14 cellular contexts compared by ENCODE assay signal in genomic region chr22:42905217-42905616, GRCh38. TPM values are rescaled to one million over a fixed set of nuclear protein-coding genes. Genes with fewer than 3 reads are reported as not detected.
DNase-seq lines count a peak whose midpoint lies in the region; ATAC-seq and TF ChIP-seq lines count a peak whose summit lies in the region.
"Had no signal": no experiment of that assay in that cellular context is flagged by ENCODE, and none has a peak within 500 bp of the region (broad histone marks: within the 10 kb centered on the region; RNA-seq: fewer than 3 reads in every experiment).

No MANE protein-coding gene starts in this region.

- H3K27me3 Mint-ChIP-seq in GM23338 (ENCODE audit: insufficient read depth, low read depth, poor library complexity): peaks cover 2% of the 10 kb centered on the region

- peaks cover 25% of the 10 kb centered on the region for H3K4me1 Mint-ChIP-seq in GM23338

- in situ Hi-C loops in gastrocnemius medialis (cut with MboI; ENCODE audit: low sequenced_read_pairs in 4 of 4): no loop called here

- DNase-seq in GM23338 (ENCODE audit: low spot score) (no peak), SHP77 treated with DMSO at 0.1 percent for 48 hours (lab: John Stamatoyannopoulos, UW) (peak; percentile 34), left ventricle myocardium inferior (peak; percentile 67), gastrocnemius medialis (no peak), GM19240 (ENCODE audit: insufficient read length, low spot score) (no peak), amniotic stem cell (lab: John Stamatoyannopoulos, UW) (no peak)
- DNase-seq: activated CD8-positive, alpha-beta T cell treated with anti-CD3 and anti-CD28 coated beads, Interleukin-2, amount 10 ng/mL, durations not matched to agents 7 days and 5 days; foreskin fibroblast; Karpas-422; NCI-H2171 had no signal

- intact Hi-C loops in left ventricle myocardium inferior (cut with micrococcal nuclease): no loop called here
- intact Hi-C loops in gastrocnemius medialis (cut with DNase I; ENCODE audit: low total_unique reads): loop anchor here (5.0 kb wide), 1 partner anchor 258 kb away; the partner anchor contains the start of gene CYB5R3

- no peaks in the 10 kb centered on the region for H3K4me1 ChIP-seq in GM23338 (ENCODE audit: insufficient read depth)
- H3K4me1 ChIP-seq in left ventricle myocardium inferior: peaks cover 98% of the 10 kb centered on the region
- peaks cover 85 to 93% of the 10 kb centered on the region in 2 donors for H3K4me1 ChIP-seq in gastrocnemius medialis

- H3F3A ChIP-seq in GM23338 (replicated peaks; ENCODE audit: low read depth): no peaks in the 10 kb centered on the region

- peaks cover 27% of the 10 kb centered on the region for H4K20me1 ChIP-seq in GM23338 (replicated peaks; ENCODE audit: insufficient read depth)

- H3K36me3 ChIP-seq in GM23338 (ENCODE audit: insufficient read depth): peaks cover 3% of the 10 kb centered on the region; the same call in 1 of the 2 replicates
- no peaks in the 10 kb centered on the region for H3K36me3 ChIP-seq in left ventricle myocardium inferior
- no peaks in the 10 kb centered on the region for H3K36me3 ChIP-seq in gastrocnemius medialis
- H3K36me3 ChIP-seq: BE2C had no signal

- ATAC-seq in GM23338 (no peak), gastrocnemius medialis (no peak), GM18520 (IDR thresholded peaks at IDR 0.05; ENCODE audit: unreplicated experiment) (no peak)
- ATAC-seq: activated CD8-positive, alpha-beta T cell treated with anti-CD3 and anti-CD28 coated beads, Interleukin-2, amount 10 ng/mL, durations not matched to agents 7 days and 5 days had no signal

- no peak overlapping the region for H3K27ac Mint-ChIP-seq in GM23338
- H3K27ac Mint-ChIP-seq: activated CD8-positive, alpha-beta T cell treated with anti-CD3 and anti-CD28 coated beads, Interleukin-2, amount 10 ng/mL, durations not matched to agents 7 days and 5 days; activated T-helper 2 cell treated with anti-CD3 and anti-CD28 coated beads, Interferon-gamma antibody, Interleukin-2, Interleukin-4, amounts not matched to agents 10 μg/mL and 5 μg/mL and 100 μg/mL, durations not matched to agents 14 hours and 24 hours and 36 hours had no signal

- H3K4me3 ChIP-seq in GM23338 (no peak overlapping the region), left ventricle myocardium inferior (no peak overlapping the region), gastrocnemius medialis (no peak overlapping the region)

- 0 out of 2 replicates have a peak overlapping the region, but pooled peaks have one; percentile 59 for H3K27ac ChIP-seq in GM23338 (ENCODE audit: low read depth)
- H3K27ac ChIP-seq in left ventricle myocardium inferior (replicated peaks): peak overlapping the region; percentile 89
- peak overlapping the region; percentile 65 to 87 (median 77) for H3K27ac ChIP-seq in gastrocnemius medialis

- H3K9me3 Mint-ChIP-seq in GM23338: no peaks in the 10 kb centered on the region
- H3K9me3 Mint-ChIP-seq: activated T-helper 2 cell treated with anti-CD3 and anti-CD28 coated beads, Interferon-gamma antibody, Interleukin-2, Interleukin-4, amounts not matched to agents 10 μg/mL and 5 μg/mL and 100 μg/mL, durations not matched to agents 14 hours and 24 hours and 36 hours had no signal

- TF ChIP-seq CTCF in GM23338 (conservative IDR thresholded peaks at IDR 0.05; ENCODE audit: low read depth in 2 of 2) (no peak), left ventricle myocardium inferior (IDR thresholded peaks at IDR 0.05; ENCODE audit: borderline replicate concordance) (no peak), gastrocnemius medialis (IDR thresholded peaks at IDR 0.05 in 4 of 5, conservative IDR thresholded peaks at IDR 0.05 in 1 of 5) (no peak)

- no peak overlapping the region for H2AFZ ChIP-seq in GM23338

- TF ChIP-seq POLR2A in gastrocnemius medialis (IDR thresholded peaks at IDR 0.05): no peak

- no peak overlapping the region for H3K4me2 ChIP-seq in GM23338
- H3K4me2 ChIP-seq: SK-N-SH had no signal

- H3K9me3 ChIP-seq in left ventricle myocardium inferior (replicated peaks) (no peaks in the 10 kb centered on the region), gastrocnemius medialis (no peaks in the 10 kb centered on the region)
- H3K9me3 ChIP-seq: BE2C, SK-N-SH had no signal

- H3K27me3 ChIP-seq in GM23338 (ENCODE audit: insufficient read depth) (no peaks in the 10 kb centered on the region), left ventricle myocardium inferior (ENCODE audit: low read depth) (no peaks in the 10 kb centered on the region), gastrocnemius medialis (no peaks in the 10 kb centered on the region)
- H3K27me3 ChIP-seq: BE2C had no signal

- peaks cover 6% of the 10 kb centered on the region for H3K36me3 Mint-ChIP-seq in GM23338 (ENCODE audit: low read depth)

- H3K9me2 ChIP-seq in GM23338 (ENCODE audit: insufficient read depth): no peaks in the 10 kb centered on the region
- H3K9me2 ChIP-seq: SK-N-SH had no signal

- H3K79me2 ChIP-seq in GM23338 (replicated peaks; ENCODE audit: insufficient read depth): peaks cover 44% of the 10 kb centered on the region

- no peak overlapping the region for H3K4me3 Mint-ChIP-seq in GM23338
- H3K4me3 Mint-ChIP-seq: activated CD8-positive, alpha-beta T cell treated with anti-CD3 and anti-CD28 coated beads, Interleukin-2, amount 10 ng/mL, durations not matched to agents 7 days and 5 days had no signal

TF ChIP-seq in GM23338, 12 proteins besides CTCF, POLR2A, EP300 and RAD21 (continues in another document):
- TF ChIP-seq NANOG (IDR thresholded peaks at IDR 0.05; ENCODE audit: borderline replicate concordance) (no peak), STAT1 (IDR thresholded peaks at IDR 0.05; ENCODE audit: unreplicated experiment) (no peak), ETS1 (IDR thresholded peaks at IDR 0.05) (no peak), EZH2phosphoT487 (IDR thresholded peaks at IDR 0.05; ENCODE audit: unreplicated experiment) (no peak), ZNF114 (CRISPR knock-in tag; IDR thresholded peaks at IDR 0.05) (no peak), ZNF331 (CRISPR knock-in tag; IDR thresholded peaks at IDR 0.05; ENCODE audit: low read depth) (no peak), POLR2AphosphoS5 (IDR thresholded peaks at IDR 0.05; ENCODE audit: low read depth) (no peak)

RNA-seq across cellular contexts. Expression of gene ARFGAP3, which starts 48.1 kb away (rescaled TPM):
- 17.7 and 19.1 TPM in 2 replicates for total RNA-seq in GM23338 (2014; rRNA removed; shearing (Covaris generic))
- polyA plus RNA-seq in GM23338 (2016; fragmentation: Nextera tagmentation; extraction: Ambion mirVana): 13.0 and 14.8 TPM in 2 replicates
- total RNA-seq in left ventricle myocardium inferior (26.9 TPM), gastrocnemius medialis (10 to 100 TPM; 28.2 to 43.8 (median 36.0) TPM)

Comparison
In these comparisons a context has a peak if more than half of its experiments do, and no peak if none do; other contexts are left out.
1. DNase-seq: peak in SHP77 treated with DMSO at 0.1 percent for 48 hours (single experiment) and left ventricle myocardium inferior (single experiment); none in GM23338 (single experiment), gastrocnemius medialis (0 of 2), GM19240 (single experiment) and amniotic stem cell (single experiment).
2. Peak in every context shown above with its lines, with median percentiles within 50 percentile points of each other: H3K27ac ChIP-seq.